In genomic region chr13:50123862-50124535, GRCh38 we compare ENCODE assay signal across 8 cellular contexts.
A peak's percentile ranks its signal among the peaks of the same experiment; 100 is the strongest.
DNase-seq lines count a peak whose midpoint lies in the region; ATAC-seq and TF ChIP-seq lines count a peak whose summit lies in the region.

No MANE protein-coding gene starts in this region.

- H4K91ac ChIP-seq in mesenchymal stem cell (ENCODE audit: low read length), result peak overlapping the region; percentile 84

- H3K36me3 ChIP-seq in mesenchymal stem cell (ENCODE audit: control insufficient read depth in 1 of 2, insufficient read depth in 2 of 2, low read depth in 1 of 2, low read length in 2 of 2), result peaks cover 2 to 17% of the 10 kb centered on the region in 2 experiments

- peak; percentile 69 for ATAC-seq in GM19351 (IDR thresholded peaks at IDR 0.05; ENCODE audit: unreplicated experiment)
- peak; percentile 56 for ATAC-seq in HG03457 (IDR thresholded peaks at IDR 0.05; ENCODE audit: unreplicated experiment)

- peaks cover 0 to 26% of the 10 kb centered on the region in 2 experiments for H3K27me3 ChIP-seq in mesenchymal stem cell (ENCODE audit: control insufficient read depth in 1 of 2, insufficient read depth in 1 of 2, low read length in 2 of 2)

- H2BK12ac ChIP-seq in mesenchymal stem cell (ENCODE audit: low read length in 2 of 2), result peak overlapping the region; percentile 39 to 45

- peak overlapping the region; percentile 82 for H4K8ac ChIP-seq in mesenchymal stem cell (ENCODE audit: low read length)

- H3K4me2 ChIP-seq in mesenchymal stem cell (ENCODE audit: low read length, poor library complexity, severe bottlenecking), result peak overlapping the region; percentile 83

- peak overlapping the region; percentile 31 to 90 for H3K18ac ChIP-seq in mesenchymal stem cell (ENCODE audit: low read depth in 1 of 2, low read length in 2 of 2)

- peak overlapping the region; percentile 84 for H2BK5ac ChIP-seq in mesenchymal stem cell (ENCODE audit: low read depth, low read length, poor library complexity, severe bottlenecking)

- peak overlapping the region in 1 of 2 experiments; percentile 42 for H3K23ac ChIP-seq in mesenchymal stem cell (ENCODE audit: low read length in 2 of 2)

- peaks cover 11% of the 10 kb centered on the region for H3K79me1 ChIP-seq in mesenchymal stem cell (replicated peaks; ENCODE audit: low read length, poor library complexity, severe bottlenecking)

- TF ChIP-seq CTCF in C4-2B (conservative IDR thresholded peaks at IDR 0.05), result peak; percentile 20

- DNase-seq in NCI-H774 (lab: John Stamatoyannopoulos, UW) (peak; percentile 84), mesenchymal stem cell (peak; percentile 96)
- DNase-seq in activated CD8-positive, alpha-beta memory T cell treated with anti-CD3 and anti-CD28 coated beads for 1 hour (ENCODE audit: extremely low read depth in 1 of 2, low read depth in 1 of 2), result peak; percentile 54 to 74
- peak; percentile 63 for DNase-seq in effector CD8-positive, alpha-beta T cell (lab: John Stamatoyannopoulos, UW)
- DNase-seq in stimulated activated CD8-positive, alpha-beta memory T cell treated with anti-CD3 and anti-CD28 coated beads, Interleukin-2, amount 100 ng/mL, for 1 hour (ENCODE audit: low read depth in 2 of 2), result peak; percentile 58 to 61

- H3K27ac ChIP-seq in C4-2B (peak overlapping the region; percentile 100), mesenchymal stem cell (ENCODE audit: low read length, poor library complexity, severe bottlenecking) (peak overlapping the region; percentile 87)

- peak overlapping the region; percentile 98 for H3K9ac ChIP-seq in mesenchymal stem cell (ENCODE audit: low read length)

- no peak overlapping the region for H2AK5ac ChIP-seq in mesenchymal stem cell (ENCODE audit: low read length, severe bottlenecking)

- peak overlapping the region; percentile 87 for H2BK15ac ChIP-seq in mesenchymal stem cell (ENCODE audit: low read depth, poor library complexity, severe bottlenecking)

- no peaks in the 10 kb centered on the region for H3K9me3 ChIP-seq in mesenchymal stem cell (ENCODE audit: control insufficient read depth, low read length)

- 0% methylated on average over 25 of the region's 69 CpGs for WGBS in mesenchymal stem cell

- peak overlapping the region; percentile 85 to 98 for H3K4me3 ChIP-seq in mesenchymal stem cell (ENCODE audit: insufficient read depth in 1 of 2, low read depth in 1 of 2, low read length in 2 of 2)

- H3K4me1 ChIP-seq in mesenchymal stem cell (ENCODE audit: control insufficient read depth, insufficient read depth, low read depth, low read length), result peaks cover 22% of the 10 kb centered on the region

- H3K4ac ChIP-seq in mesenchymal stem cell (ENCODE audit: low read depth in 1 of 2, low read length in 2 of 2), result peak overlapping the region; percentile 59 to 88

- peak overlapping the region in 1 of 2 experiments; percentile 70 for H3K14ac ChIP-seq in mesenchymal stem cell (ENCODE audit: low read length in 2 of 2)

- H2AFZ ChIP-seq in mesenchymal stem cell (ENCODE audit: low read depth, low read length), result no peak overlapping the region

- peak overlapping the region; percentile 86 for H2BK120ac ChIP-seq in mesenchymal stem cell (ENCODE audit: low read depth, low read length)

Comparison
In these comparisons a context has a peak if more than half of its experiments do, and no peak if none do; other contexts are left out.
1. Peak in every context shown above with its lines: DNase-seq, ATAC-seq, H3K4me3 ChIP-seq and H3K27ac ChIP-seq.